Comparison of ENCODE assay signal across 14 cellular contexts in the genomic region with DNA sequence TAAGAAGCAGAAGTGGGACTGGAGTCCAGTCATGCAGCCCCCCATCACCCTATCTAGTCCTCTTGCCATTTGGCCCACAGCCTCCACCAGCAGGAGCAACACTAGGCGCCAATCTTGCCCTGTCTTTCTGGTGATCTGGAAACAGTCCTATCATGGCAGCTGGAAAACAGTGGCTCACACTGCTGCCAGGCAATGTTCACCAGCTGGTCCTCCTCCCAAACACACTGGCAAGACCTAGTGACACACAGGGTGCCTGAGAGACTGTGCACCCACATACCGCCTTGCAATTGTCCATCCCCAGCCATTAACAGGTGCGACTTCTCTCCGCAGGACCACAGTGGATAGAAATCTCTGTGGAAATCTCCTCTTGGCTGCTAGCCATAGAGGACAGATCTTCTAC.
"Had no signal": no experiment of that assay in that cellular context is flagged by ENCODE, and none has a peak within 500 bp of the region (broad histone marks: within the 10 kb centered on the region; RNA-seq: fewer than 3 reads in every experiment).

No MANE protein-coding gene starts in this region.

- ATAC-seq: activated CD8-positive, alpha-beta memory T cell treated with anti-CD3 and anti-CD28 coated beads, Interleukin-2, amount 10 ng/mL, durations not matched to agents 7 days and 5 days; T-helper 17 cell had no signal

- H3K27me3 Mint-ChIP-seq: activated CD8-positive, alpha-beta memory T cell treated with anti-CD3 and anti-CD28 coated beads, Interleukin-2, amount 10 ng/mL, durations not matched to agents 7 days and 5 days; T-helper 17 cell had no signal

- H2AFZ ChIP-seq: neural progenitor cell had no signal

- H3K27ac ChIP-seq: neural progenitor cell, ovary, WERI-Rb-1 had no signal

- H3K9ac ChIP-seq: neural progenitor cell had no signal

- H3K9me3 ChIP-seq: esophagus muscularis mucosa, ovary had no signal

- H3K4me2 ChIP-seq: neural progenitor cell had no signal

- H3K27ac Mint-ChIP-seq: activated CD8-positive, alpha-beta memory T cell treated with anti-CD3 and anti-CD28 coated beads, Interleukin-2, amount 10 ng/mL, durations not matched to agents 7 days and 5 days; activated naive CD4-positive, alpha-beta T cell treated with anti-CD3 and anti-CD28 coated beads, Interleukin-2, amount 10 ng/mL, durations not matched to agents 7 days and 5 days; neural progenitor cell; T-helper 17 cell had no signal

- H3K4me1 ChIP-seq: neural progenitor cell had no signal

- H3K9me3 Mint-ChIP-seq: activated naive CD4-positive, alpha-beta T cell treated with anti-CD3 and anti-CD28 coated beads, Interleukin-2, amount 10 ng/mL, durations not matched to agents 7 days and 5 days; immature natural killer cell; neural progenitor cell had no signal

- H3K36me3 ChIP-seq: esophagus muscularis mucosa, neural progenitor cell, ovary, WERI-Rb-1 had no signal

- H3K36me3 Mint-ChIP-seq: activated CD8-positive, alpha-beta memory T cell treated with anti-CD3 and anti-CD28 coated beads, Interleukin-2, amount 10 ng/mL, durations not matched to agents 7 days and 5 days; activated naive CD4-positive, alpha-beta T cell treated with anti-CD3 and anti-CD28 coated beads, Interleukin-2, amount 10 ng/mL, durations not matched to agents 7 days and 5 days; neural progenitor cell had no signal

- H3K27me3 ChIP-seq: esophagus muscularis mucosa, neural progenitor cell, ovary had no signal

- DNase-seq: activated CD4-positive, alpha-beta T cell treated with anti-CD3 and anti-CD28 coated beads, Interleukin-2, amount 50 U/mL, for 48 hours; activated CD8-positive, alpha-beta memory T cell treated with anti-CD3 and anti-CD28 coated beads, Interleukin-2, amount 10 ng/mL, durations not matched to agents 7 days and 5 days; activated naive CD4-positive, alpha-beta T cell treated with anti-CD3 and anti-CD28 coated beads, Interleukin-2, amount 10 ng/mL, durations not matched to agents 7 days and 5 days; activated T-cell treated with anti-CD3 and anti-CD28 coated beads, Interleukin-2, amount 50 U/mL, for 1 hour; caudate nucleus; immature natural killer cell; stimulated activated CD4-positive, alpha-beta T cell treated with anti-CD3 and anti-CD28 coated beads, Interleukin-4, amount 100 ng/mL, for 24 hours; stimulated activated naive CD4-positive, alpha-beta T cell treated with Interleukin-2 at 50 U/mL for 16 hours; T-helper 17 cell; WERI-Rb-1 had no signal

- H3K4me3 ChIP-seq: esophagus muscularis mucosa, neural progenitor cell, ovary, skin epidermis had no signal

- H3K4me3 Mint-ChIP-seq: activated CD8-positive, alpha-beta memory T cell treated with anti-CD3 and anti-CD28 coated beads, Interleukin-2, amount 10 ng/mL, durations not matched to agents 7 days and 5 days; activated naive CD4-positive, alpha-beta T cell treated with anti-CD3 and anti-CD28 coated beads, Interleukin-2, amount 10 ng/mL, durations not matched to agents 7 days and 5 days; neural progenitor cell; T-helper 17 cell had no signal
